ENCODE assay signal across 1 cellular context in genomic region chr19:39470724-39471339, GRCh38.
TF ChIP-seq lines count a peak whose summit lies in the region.

No MANE protein-coding gene starts in this region.

TF ChIP-seq in IMR-90, 13 proteins besides CTCF, POLR2A, EP300 and RAD21:
- TF ChIP-seq RFX5 (IDR thresholded peaks at IDR 0.05; ENCODE audit: low read depth, low read length) (no peak), FOS (IDR thresholded peaks at IDR 0.05; ENCODE audit: low read depth, low read length) (no peak), ELK1 (IDR thresholded peaks at IDR 0.05; ENCODE audit: borderline replicate concordance, low read depth, low read length) (no peak), RCOR1 (IDR thresholded peaks at IDR 0.05; ENCODE audit: insufficient replicate concordance, low read length) (no peak), MAFK (IDR thresholded peaks at IDR 0.05; ENCODE audit: low read depth, low read length) (no peak), CHD1 (IDR thresholded peaks at IDR 0.05; ENCODE audit: low read depth, low read length) (no peak), USF2 (IDR thresholded peaks at IDR 0.05; ENCODE audit: low read depth, low read length) (no peak)
TF ChIP-seq in IMR-90: peak in this region for 0.
